In the genomic region with DNA sequence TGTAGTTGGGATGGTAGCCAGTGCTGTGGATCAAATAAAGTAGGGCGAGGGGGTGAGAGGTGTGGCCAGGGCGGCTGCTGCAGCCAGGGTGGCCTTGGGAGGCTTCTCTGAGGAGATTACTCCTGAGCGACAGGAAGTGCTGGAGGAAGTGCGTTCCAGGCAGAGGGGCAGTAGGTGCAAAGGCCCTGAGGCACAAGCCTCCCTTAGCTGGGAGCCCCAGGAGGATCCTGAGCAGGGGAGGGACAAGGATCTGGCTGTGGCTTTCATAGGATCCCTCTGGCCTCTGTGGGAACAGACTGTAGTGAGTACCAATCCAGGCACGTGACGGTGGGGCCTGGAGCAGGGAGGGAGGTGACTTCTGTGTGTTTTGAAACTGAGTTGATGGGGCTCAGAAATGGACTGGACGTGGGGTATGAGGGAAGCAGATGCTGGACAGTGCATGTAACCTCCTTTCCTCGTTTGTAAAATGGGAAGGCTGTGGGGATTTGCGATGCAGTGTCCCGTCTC, we compare ENCODE assay signal across 23 cellular contexts. TPM values are rescaled to one million over a fixed set of nuclear protein-coding genes. Genes with fewer than 3 reads are reported as not detected.
DNase-seq lines count a peak whose midpoint lies in the region; ATAC-seq, FAIRE-seq and TF ChIP-seq lines count a peak whose summit lies in the region.
"Had no signal": no experiment of that assay in that cellular context is flagged by ENCODE, and none has a peak within 500 bp of the region (broad histone marks: within the 10 kb centered on the region; RNA-seq: fewer than 3 reads in every experiment).

No MANE protein-coding gene starts in this region.

- H3K27me3 Mint-ChIP-seq in activated naive CD8-positive, alpha-beta T cell treated with anti-CD3 and anti-CD28 coated beads, Interleukin-2, amount 10 ng/mL, durations not matched to agents 7 days and 5 days: no peaks in the 10 kb centered on the region
- no peaks in the 10 kb centered on the region for H3K27me3 Mint-ChIP-seq in activated naive CD8-positive, alpha-beta T cell treated with anti-CD3 and anti-CD28 coated beads, Interleukin-2, amount 50 U/mL, for 24 hours
- H3K27me3 Mint-ChIP-seq in activated T-helper 1 cell treated with anti-CD3 and anti-CD28 coated beads, Interleukin-12 subunit alpha, Interleukin-12 subunit beta, Interleukin-2, Interleukin-4 antibody, amounts not matched to agents 30 ng/mL and 10 ng/mL and 1 ng/mL, durations not matched to agents 14 hours and 24 hours and 36 hours (ENCODE audit: insufficient read depth): peaks cover 2% of the 10 kb centered on the region
- H3K27me3 Mint-ChIP-seq: activated naive CD8-positive, alpha-beta T cell; B cell; stimulated activated naive CD8-positive, alpha-beta T cell treated with anti-CD3 and anti-CD28 coated beads, Interleukin-15, amount 100 ng/mL, for 72 hours had no signal

- no peak overlapping the region for H3K4me3 Mint-ChIP-seq in activated naive CD8-positive, alpha-beta T cell treated with anti-CD3 and anti-CD28 coated beads, Interleukin-2, amount 10 ng/mL, durations not matched to agents 7 days and 5 days
- H3K4me3 Mint-ChIP-seq in activated naive CD8-positive, alpha-beta T cell treated with anti-CD3 and anti-CD28 coated beads, Interleukin-2, amount 50 U/mL, for 24 hours: no peak overlapping the region
- H3K4me3 Mint-ChIP-seq in activated T-helper 1 cell treated with anti-CD3 and anti-CD28 coated beads, Interleukin-12 subunit alpha, Interleukin-12 subunit beta, Interleukin-2, Interleukin-4 antibody, amounts not matched to agents 30 ng/mL and 10 ng/mL and 1 ng/mL, durations not matched to agents 14 hours and 24 hours and 36 hours: peak overlapping the region; percentile 8
- no peak overlapping the region for H3K4me3 Mint-ChIP-seq in stimulated activated effector memory CD8-positive, alpha-beta T cell treated with anti-CD3 and anti-CD28 coated beads, Interleukin-12 subunit alpha, Interleukin-12 subunit beta, amount 100 ng/mL, for 72 hours
- H3K4me3 Mint-ChIP-seq: activated naive CD8-positive, alpha-beta T cell; B cell; stimulated activated naive CD8-positive, alpha-beta T cell treated with anti-CD3 and anti-CD28 coated beads, Interleukin-15, amount 100 ng/mL, for 72 hours had no signal

- H3K27ac Mint-ChIP-seq in activated naive CD8-positive, alpha-beta T cell treated with anti-CD3 and anti-CD28 coated beads, Interleukin-2, amount 10 ng/mL, durations not matched to agents 7 days and 5 days: peak overlapping the region; percentile 49
- no peak overlapping the region for H3K27ac Mint-ChIP-seq in activated naive CD8-positive, alpha-beta T cell treated with anti-CD3 and anti-CD28 coated beads, Interleukin-2, amount 50 U/mL, for 24 hours
- no peak overlapping the region for H3K27ac Mint-ChIP-seq in activated T-helper 1 cell treated with anti-CD3 and anti-CD28 coated beads, Interleukin-12 subunit alpha, Interleukin-12 subunit beta, Interleukin-2, Interleukin-4 antibody, amounts not matched to agents 30 ng/mL and 10 ng/mL and 1 ng/mL, durations not matched to agents 14 hours and 24 hours and 36 hours
- H3K27ac Mint-ChIP-seq in stimulated activated effector memory CD8-positive, alpha-beta T cell treated with anti-CD3 and anti-CD28 coated beads, Interleukin-12 subunit alpha, Interleukin-12 subunit beta, amount 100 ng/mL, for 72 hours: peak overlapping the region; percentile 84
- H3K27ac Mint-ChIP-seq: activated naive CD8-positive, alpha-beta T cell; B cell had no signal

- POLR2A ChIA-PET in activated naive CD8-positive, alpha-beta T cell treated with anti-CD3 and anti-CD28 coated beads, Interleukin-2, amount 10 ng/mL, durations not matched to agents 7 days and 5 days (lab: Charles Lee): no interaction called here

- peaks cover 17% of the 10 kb centered on the region for H3K4me1 Mint-ChIP-seq in activated naive CD8-positive, alpha-beta T cell treated with anti-CD3 and anti-CD28 coated beads, Interleukin-2, amount 10 ng/mL, durations not matched to agents 7 days and 5 days
- peaks cover 16% of the 10 kb centered on the region for H3K4me1 Mint-ChIP-seq in activated naive CD8-positive, alpha-beta T cell treated with anti-CD3 and anti-CD28 coated beads, Interleukin-2, amount 50 U/mL, for 24 hours
- peaks cover 20% of the 10 kb centered on the region for H3K4me1 Mint-ChIP-seq in activated T-helper 1 cell treated with anti-CD3 and anti-CD28 coated beads, Interleukin-12 subunit alpha, Interleukin-12 subunit beta, Interleukin-2, Interleukin-4 antibody, amounts not matched to agents 30 ng/mL and 10 ng/mL and 1 ng/mL, durations not matched to agents 14 hours and 24 hours and 36 hours (ENCODE audit: low read depth)
- peaks cover 59% of the 10 kb centered on the region for H3K4me1 Mint-ChIP-seq in stimulated activated effector memory CD8-positive, alpha-beta T cell treated with anti-CD3 and anti-CD28 coated beads, Interleukin-12 subunit alpha, Interleukin-12 subunit beta, amount 100 ng/mL, for 72 hours

- TF ChIP-seq POLR2A in GM12892 (IDR thresholded peaks at IDR 0.05; ENCODE audit: low read depth, low read length): no peak

- intact Hi-C loops in activated T-helper 1 cell treated with anti-CD3 and anti-CD28 coated beads, Interleukin-12 subunit alpha, Interleukin-12 subunit beta, Interleukin-2, Interleukin-4 antibody, amounts not matched to agents 30 ng/mL and 10 ng/mL and 1 ng/mL, durations not matched to agents 14 hours and 24 hours and 36 hours (cut with micrococcal nuclease): loop anchor here (5.0 kb wide), 1 partner anchor 141 kb away; a partner anchor contains a TSS

- H3K9me3 Mint-ChIP-seq in activated naive CD8-positive, alpha-beta T cell treated with anti-CD3 and anti-CD28 coated beads, Interleukin-2, amount 10 ng/mL, durations not matched to agents 7 days and 5 days: no peaks in the 10 kb centered on the region
- no peaks in the 10 kb centered on the region for H3K9me3 Mint-ChIP-seq in activated naive CD8-positive, alpha-beta T cell treated with anti-CD3 and anti-CD28 coated beads, Interleukin-2, amount 50 U/mL, for 24 hours
- no peaks in the 10 kb centered on the region for H3K9me3 Mint-ChIP-seq in activated T-helper 1 cell treated with anti-CD3 and anti-CD28 coated beads, Interleukin-12 subunit alpha, Interleukin-12 subunit beta, Interleukin-2, Interleukin-4 antibody, amounts not matched to agents 30 ng/mL and 10 ng/mL and 1 ng/mL, durations not matched to agents 14 hours and 24 hours and 36 hours
- no peaks in the 10 kb centered on the region for H3K9me3 Mint-ChIP-seq in stimulated activated effector memory CD8-positive, alpha-beta T cell treated with anti-CD3 and anti-CD28 coated beads, Interleukin-12 subunit alpha, Interleukin-12 subunit beta, amount 100 ng/mL, for 72 hours
- H3K9me3 Mint-ChIP-seq: stimulated activated naive CD8-positive, alpha-beta T cell treated with anti-CD3 and anti-CD28 coated beads, Interleukin-15, amount 100 ng/mL, for 72 hours had no signal

- no peaks in the 10 kb centered on the region for H3K36me3 Mint-ChIP-seq in activated naive CD8-positive, alpha-beta T cell treated with anti-CD3 and anti-CD28 coated beads, Interleukin-2, amount 10 ng/mL, durations not matched to agents 7 days and 5 days
- no peaks in the 10 kb centered on the region for H3K36me3 Mint-ChIP-seq in activated naive CD8-positive, alpha-beta T cell treated with anti-CD3 and anti-CD28 coated beads, Interleukin-2, amount 50 U/mL, for 24 hours (ENCODE audit: low read depth)
- no peaks in the 10 kb centered on the region for H3K36me3 Mint-ChIP-seq in activated T-helper 1 cell treated with anti-CD3 and anti-CD28 coated beads, Interleukin-12 subunit alpha, Interleukin-12 subunit beta, Interleukin-2, Interleukin-4 antibody, amounts not matched to agents 30 ng/mL and 10 ng/mL and 1 ng/mL, durations not matched to agents 14 hours and 24 hours and 36 hours (ENCODE audit: low read depth)
- H3K36me3 Mint-ChIP-seq in stimulated activated effector memory CD8-positive, alpha-beta T cell treated with anti-CD3 and anti-CD28 coated beads, Interleukin-12 subunit alpha, Interleukin-12 subunit beta, amount 100 ng/mL, for 72 hours: peaks cover 7% of the 10 kb centered on the region
- H3K36me3 Mint-ChIP-seq: activated naive CD8-positive, alpha-beta T cell had no signal

- ATAC-seq in activated naive CD8-positive, alpha-beta T cell treated with anti-CD3 and anti-CD28 coated beads, Interleukin-2, amount 10 ng/mL, durations not matched to agents 7 days and 5 days (ENCODE audit: low read depth): no peak
- no peak for ATAC-seq in activated naive CD8-positive, alpha-beta T cell treated with anti-CD3 and anti-CD28 coated beads, Interleukin-2, amount 50 U/mL, for 24 hours
- no peak for ATAC-seq in stimulated activated effector memory CD8-positive, alpha-beta T cell treated with anti-CD3 and anti-CD28 coated beads, Interleukin-12 subunit alpha, Interleukin-12 subunit beta, amount 100 ng/mL, for 72 hours
- ATAC-seq in HG03378 (IDR thresholded peaks at IDR 0.05; ENCODE audit: unreplicated experiment): no peak
- ATAC-seq: body of pancreas; esophagus mucosa; foreskin keratinocyte; left lobe of liver; stimulated activated naive CD8-positive, alpha-beta T cell treated with anti-CD3 and anti-CD28 coated beads, Interleukin-15, amount 100 ng/mL, for 72 hours had no signal

- no peak for FAIRE-seq in GM12892 (lab: Jason Lieb, UNC)

- no peak for DNase-seq in activated naive CD8-positive, alpha-beta T cell treated with anti-CD3 and anti-CD28 coated beads, Interleukin-2, amount 10 ng/mL, durations not matched to agents 7 days and 5 days
- no peak for DNase-seq in activated naive CD8-positive, alpha-beta T cell treated with anti-CD3 and anti-CD28 coated beads, Interleukin-2, amount 50 U/mL, for 24 hours
- DNase-seq in activated T-helper 1 cell treated with anti-CD3 and anti-CD28 coated beads, Interleukin-12 subunit alpha, Interleukin-12 subunit beta, Interleukin-2, Interleukin-4 antibody, amounts not matched to agents 30 ng/mL and 10 ng/mL and 1 ng/mL, durations not matched to agents 14 hours and 24 hours and 36 hours (ENCODE audit: low spot score): no peak
- DNase-seq in globus pallidus (ENCODE audit: low spot score) (peak; percentile 47), GM12892 (ENCODE audit: insufficient read length) (no peak), ecto neural progenitor cell (ENCODE audit: low spot score) (no peak)
- no peak for DNase-seq in stimulated activated effector memory CD8-positive, alpha-beta T cell treated with anti-CD3 and anti-CD28 coated beads, Interleukin-12 subunit alpha, Interleukin-12 subunit beta, amount 100 ng/mL, for 72 hours (ENCODE audit: low spot score in 2 of 2)
- DNase-seq: body of pancreas; COR-L47; effector CD8-positive, alpha-beta T cell; foreskin keratinocyte; NCI-H2081 treated with DMSO at 0.1 percent for 48 hours; NCI-H446; SHP77; stimulated activated CD4-positive, alpha-beta T cell treated with anti-CD3 and anti-CD28 coated beads, Interleukin-15, amount 100 ng/mL, for 24 hours; stimulated activated naive CD8-positive, alpha-beta T cell treated with anti-CD3 and anti-CD28 coated beads, Interleukin-15, amount 100 ng/mL, for 72 hours; T-helper 9 cell; upper lobe of left lung had no signal

RNA-seq across cellular contexts. Expression of a gene that starts 2.8 kb away (rescaled TPM):
- total RNA-seq in activated naive CD8-positive, alpha-beta T cell treated with anti-CD3 and anti-CD28 coated beads, Interleukin-2, amount 10 ng/mL, durations not matched to agents 7 days and 5 days: 10 to 100 TPM; 21.3 to 21.6 TPM
- total RNA-seq in activated T-helper 1 cell treated with anti-CD3 and anti-CD28 coated beads, Interleukin-12 subunit alpha, Interleukin-12 subunit beta, Interleukin-2, Interleukin-4 antibody, amounts not matched to agents 30 ng/mL and 10 ng/mL and 1 ng/mL, durations not matched to agents 14 hours and 24 hours and 36 hours: 22.6 and 23.4 TPM in 2 replicates
- 1.7 TPM for polyA plus RNA-seq in GM12892 (2012; ENCODE audit: missing spikeins)

RNA-seq across cellular contexts. Expression of a gene that starts 30.3 kb away (rescaled TPM):
- 100 to 1,000 TPM; 334 to 354 TPM for total RNA-seq in activated naive CD8-positive, alpha-beta T cell treated with anti-CD3 and anti-CD28 coated beads, Interleukin-2, amount 10 ng/mL, durations not matched to agents 7 days and 5 days
- total RNA-seq in activated T-helper 1 cell treated with anti-CD3 and anti-CD28 coated beads, Interleukin-12 subunit alpha, Interleukin-12 subunit beta, Interleukin-2, Interleukin-4 antibody, amounts not matched to agents 30 ng/mL and 10 ng/mL and 1 ng/mL, durations not matched to agents 14 hours and 24 hours and 36 hours: 268 and 275 TPM in 2 replicates
- polyA plus RNA-seq in GM12892 (2012; ENCODE audit: missing spikeins): 76.8 TPM

RNA-seq across cellular contexts. Expression of a gene that starts 32.2 kb away (rescaled TPM):
- 10 to 100 TPM; 14.0 to 14.7 TPM for total RNA-seq in activated naive CD8-positive, alpha-beta T cell treated with anti-CD3 and anti-CD28 coated beads, Interleukin-2, amount 10 ng/mL, durations not matched to agents 7 days and 5 days
- total RNA-seq in activated T-helper 1 cell treated with anti-CD3 and anti-CD28 coated beads, Interleukin-12 subunit alpha, Interleukin-12 subunit beta, Interleukin-2, Interleukin-4 antibody, amounts not matched to agents 30 ng/mL and 10 ng/mL and 1 ng/mL, durations not matched to agents 14 hours and 24 hours and 36 hours: 5.8 and 7.0 TPM in 2 replicates
- polyA plus RNA-seq in GM12892 (2012; ENCODE audit: missing spikeins): 3.1 TPM

RNA-seq across cellular contexts. Expression of a gene that starts 44.6 kb away (rescaled TPM):
- 100 to 1,000 TPM; 133 to 134 TPM for total RNA-seq in activated naive CD8-positive, alpha-beta T cell treated with anti-CD3 and anti-CD28 coated beads, Interleukin-2, amount 10 ng/mL, durations not matched to agents 7 days and 5 days
- 127 and 128 TPM in 2 replicates for total RNA-seq in activated T-helper 1 cell treated with anti-CD3 and anti-CD28 coated beads, Interleukin-12 subunit alpha, Interleukin-12 subunit beta, Interleukin-2, Interleukin-4 antibody, amounts not matched to agents 30 ng/mL and 10 ng/mL and 1 ng/mL, durations not matched to agents 14 hours and 24 hours and 36 hours
- polyA plus RNA-seq in GM12892 (2012; ENCODE audit: missing spikeins): 61.6 TPM

Comparison
In these comparisons a context has a peak if more than half of its experiments do, and no peak if none do; other contexts are left out.
1. H3K27ac Mint-ChIP-seq: peak in activated naive CD8-positive, alpha-beta T cell treated with anti-CD3 and anti-CD28 coated beads, Interleukin-2, amount 10 ng/mL, durations not matched to agents 7 days and 5 days (single experiment) and stimulated activated effector memory CD8-positive, alpha-beta T cell treated with anti-CD3 and anti-CD28 coated beads, Interleukin-12 subunit alpha, Interleukin-12 subunit beta, amount 100 ng/mL, for 72 hours (single experiment); none in activated naive CD8-positive, alpha-beta T cell treated with anti-CD3 and anti-CD28 coated beads, Interleukin-2, amount 50 U/mL, for 24 hours (single experiment) and activated T-helper 1 cell treated with anti-CD3 and anti-CD28 coated beads, Interleukin-12 subunit alpha, Interleukin-12 subunit beta, Interleukin-2, Interleukin-4 antibody, amounts not matched to agents 30 ng/mL and 10 ng/mL and 1 ng/mL, durations not matched to agents 14 hours and 24 hours and 36 hours (single experiment).